In genomic region chr20:51560550-51561307, GRCh38 we compare ENCODE assay signal across 12 cellular contexts. TPM values are rescaled to one million over a fixed set of nuclear protein-coding genes. Genes with fewer than 3 reads are reported as not detected.
DNase-seq lines count a peak whose midpoint lies in the region; ATAC-seq, FAIRE-seq and TF ChIP-seq lines count a peak whose summit lies in the region.
"Had no signal": no experiment of that assay in that cellular context is flagged by ENCODE, and none has a peak within 500 bp of the region (broad histone marks: within the 10 kb centered on the region; RNA-seq: fewer than 3 reads in every experiment).

No MANE protein-coding gene starts in this region.

- TF ChIP-seq POLR2A in erythroblast (IDR thresholded peaks at IDR 0.05; ENCODE audit: low read length) (no peak), H54 (IDR thresholded peaks at IDR 0.05; ENCODE audit: low read depth, low read length) (no peak)

- H3K36me3 ChIP-seq in thoracic aorta: no peaks in the 10 kb centered on the region
- H3K36me3 ChIP-seq: BLaER1 had no signal

- peaks cover 32% of the 10 kb centered on the region for H3K4me1 Mint-ChIP-seq in activated naive CD4-positive, alpha-beta T cell treated with anti-CD3 and anti-CD28 coated beads, Interleukin-2, amount 50 U/mL, for 24 hours
- H3K4me1 Mint-ChIP-seq in activated naive CD8-positive, alpha-beta T cell treated with anti-CD3 and anti-CD28 coated beads, Interleukin-2, amount 50 U/mL, for 24 hours: peaks cover 29% of the 10 kb centered on the region
- H3K4me1 Mint-ChIP-seq in mesothelial cell of epicardium: peaks cover 37% of the 10 kb centered on the region

- no peak overlapping the region for H3K27ac ChIP-seq in thoracic aorta
- H3K27ac ChIP-seq: BLaER1 had no signal

- H3K4me1 ChIP-seq in thoracic aorta (ENCODE audit: control insufficient read depth in 1 of 2, low read depth in 2 of 2): peaks cover 13 to 50% of the 10 kb centered on the region in 2 donors

- no peaks in the 10 kb centered on the region for H3K36me3 Mint-ChIP-seq in activated naive CD4-positive, alpha-beta T cell treated with anti-CD3 and anti-CD28 coated beads, Interleukin-2, amount 50 U/mL, for 24 hours
- H3K36me3 Mint-ChIP-seq in activated naive CD4-positive, alpha-beta T cell treated with anti-CD3 and anti-CD28 coated beads, Interleukin-2, amount 50 U/mL, for 72 hours: peaks cover 2 to 5% of the 10 kb centered on the region in 2 donors
- H3K36me3 Mint-ChIP-seq in activated naive CD8-positive, alpha-beta T cell treated with anti-CD3 and anti-CD28 coated beads, Interleukin-2, amount 50 U/mL, for 24 hours (ENCODE audit: low read depth): no peaks in the 10 kb centered on the region
- peaks cover 2% of the 10 kb centered on the region for H3K36me3 Mint-ChIP-seq in mesothelial cell of epicardium

- H3K9me3 ChIP-seq in thoracic aorta: no peaks in the 10 kb centered on the region
- H3K9me3 ChIP-seq: BLaER1 had no signal

- H3K27ac Mint-ChIP-seq in activated naive CD4-positive, alpha-beta T cell treated with anti-CD3 and anti-CD28 coated beads, Interleukin-2, amount 50 U/mL, for 24 hours: peak overlapping the region; percentile 51
- H3K27ac Mint-ChIP-seq in activated naive CD4-positive, alpha-beta T cell treated with anti-CD3 and anti-CD28 coated beads, Interleukin-2, amount 50 U/mL, for 72 hours: no peak overlapping the region
- H3K27ac Mint-ChIP-seq in activated naive CD8-positive, alpha-beta T cell treated with anti-CD3 and anti-CD28 coated beads, Interleukin-2, amount 50 U/mL, for 24 hours: no peak overlapping the region
- peak overlapping the region; percentile 74 for H3K27ac Mint-ChIP-seq in mesothelial cell of epicardium

- H3K9me3 Mint-ChIP-seq in activated naive CD4-positive, alpha-beta T cell treated with anti-CD3 and anti-CD28 coated beads, Interleukin-2, amount 50 U/mL, for 24 hours: no peaks in the 10 kb centered on the region
- no peaks in the 10 kb centered on the region for H3K9me3 Mint-ChIP-seq in activated naive CD4-positive, alpha-beta T cell treated with anti-CD3 and anti-CD28 coated beads, Interleukin-2, amount 50 U/mL, for 72 hours
- H3K9me3 Mint-ChIP-seq in activated naive CD8-positive, alpha-beta T cell treated with anti-CD3 and anti-CD28 coated beads, Interleukin-2, amount 50 U/mL, for 24 hours: no peaks in the 10 kb centered on the region
- peaks cover 2% of the 10 kb centered on the region for H3K9me3 Mint-ChIP-seq in mesothelial cell of epicardium

- TF ChIP-seq CTCF in mesothelial cell of epicardium (IDR thresholded peaks at IDR 0.05; ENCODE audit: unreplicated experiment) (no peak), thoracic aorta (IDR thresholded peaks at IDR 0.05) (no peak)

- peak overlapping the region; percentile 73 for H3K4me3 ChIP-seq in thoracic aorta
- H3K4me3 ChIP-seq: BLaER1 had no signal

- no peak for DNase-seq in activated naive CD4-positive, alpha-beta T cell treated with anti-CD3 and anti-CD28 coated beads, Interleukin-2, amount 50 U/mL, for 72 hours (ENCODE audit: low spot score in 2 of 2)
- no peak for DNase-seq in activated naive CD8-positive, alpha-beta T cell treated with anti-CD3 and anti-CD28 coated beads, Interleukin-2, amount 50 U/mL, for 24 hours
- DNase-seq in mesothelial cell of epicardium (ENCODE audit: low spot score in 2 of 2, unreplicated experiment in 2 of 2) (no peak), thoracic aorta (ENCODE audit: low spot score) (no peak), erythroblast (lab: John Stamatoyannopoulos, UW) (no peak), H54 (ENCODE audit: insufficient read length, low spot score) (no peak)
- no peak for DNase-seq in activated CD4-positive, CD25-positive, alpha-beta regulatory T cell (lab: John Stamatoyannopoulos, UW)
- DNase-seq: cortex of kidney, MV-4-11, OCI-M1 had no signal

- no peaks in the 10 kb centered on the region for H3K27me3 ChIP-seq in thoracic aorta (replicated peaks; ENCODE audit: insufficient read depth)

- no peak for FAIRE-seq in H54 (lab: Jason Lieb, UNC)

- H3K27me3 Mint-ChIP-seq in activated naive CD4-positive, alpha-beta T cell treated with anti-CD3 and anti-CD28 coated beads, Interleukin-2, amount 50 U/mL, for 24 hours: peaks cover 38% of the 10 kb centered on the region
- peaks cover 66% of the 10 kb centered on the region for H3K27me3 Mint-ChIP-seq in activated naive CD8-positive, alpha-beta T cell treated with anti-CD3 and anti-CD28 coated beads, Interleukin-2, amount 50 U/mL, for 24 hours
- peaks cover 42% of the 10 kb centered on the region for H3K27me3 Mint-ChIP-seq in mesothelial cell of epicardium (ENCODE audit: low read depth)

- no peak for ATAC-seq in activated naive CD4-positive, alpha-beta T cell treated with anti-CD3 and anti-CD28 coated beads, Interleukin-2, amount 50 U/mL, for 72 hours
- no peak for ATAC-seq in activated naive CD8-positive, alpha-beta T cell treated with anti-CD3 and anti-CD28 coated beads, Interleukin-2, amount 50 U/mL, for 24 hours
- ATAC-seq in thoracic aorta (ENCODE audit: insufficient number of reproducible peaks, low FRiP score, low read depth): no peak

- H3K4me3 Mint-ChIP-seq in activated naive CD4-positive, alpha-beta T cell treated with anti-CD3 and anti-CD28 coated beads, Interleukin-2, amount 50 U/mL, for 24 hours: peak overlapping the region; percentile 78
- H3K4me3 Mint-ChIP-seq in activated naive CD8-positive, alpha-beta T cell treated with anti-CD3 and anti-CD28 coated beads, Interleukin-2, amount 50 U/mL, for 24 hours: peak overlapping the region; percentile 63
- H3K4me3 Mint-ChIP-seq in mesothelial cell of epicardium: peak overlapping the region; percentile 66

RNA-seq across cellular contexts. Expression of gene NFATC2, which starts 18.2 kb away (rescaled TPM):
- 10 to 100 TPM; 29.9 to 39.4 TPM for total RNA-seq in activated naive CD4-positive, alpha-beta T cell treated with anti-CD3 and anti-CD28 coated beads, Interleukin-2, amount 50 U/mL, for 72 hours
- 13.1 to 14.0 TPM (median 14.0 TPM) in 3 replicates for total RNA-seq in mesothelial cell of epicardium
- 10 to 100 TPM; 11.9 to 24.5 TPM for total RNA-seq in thoracic aorta

Comparison
In these comparisons a context has a peak if more than half of its experiments do, and no peak if none do; other contexts are left out.
1. H3K27ac Mint-ChIP-seq: peak in activated naive CD4-positive, alpha-beta T cell treated with anti-CD3 and anti-CD28 coated beads, Interleukin-2, amount 50 U/mL, for 24 hours (single experiment) and mesothelial cell of epicardium (single experiment); none in activated naive CD4-positive, alpha-beta T cell treated with anti-CD3 and anti-CD28 coated beads, Interleukin-2, amount 50 U/mL, for 72 hours (0 of 2) and activated naive CD8-positive, alpha-beta T cell treated with anti-CD3 and anti-CD28 coated beads, Interleukin-2, amount 50 U/mL, for 24 hours (single experiment).
2. Peak in every context shown above with its lines, with median percentiles within 50 percentile points of each other: H3K4me3 Mint-ChIP-seq.